ENCODE assay signal across 1 cellular context in genomic region chr2:215619022-215619958, GRCh38.
TF ChIP-seq lines count a peak whose summit lies in the region.

No MANE protein-coding gene starts in this region.

TF ChIP-seq in HEK293, 187 proteins besides CTCF, POLR2A, EP300 and RAD21 (continued from another document):
- TF ChIP-seq, protein P1, sequence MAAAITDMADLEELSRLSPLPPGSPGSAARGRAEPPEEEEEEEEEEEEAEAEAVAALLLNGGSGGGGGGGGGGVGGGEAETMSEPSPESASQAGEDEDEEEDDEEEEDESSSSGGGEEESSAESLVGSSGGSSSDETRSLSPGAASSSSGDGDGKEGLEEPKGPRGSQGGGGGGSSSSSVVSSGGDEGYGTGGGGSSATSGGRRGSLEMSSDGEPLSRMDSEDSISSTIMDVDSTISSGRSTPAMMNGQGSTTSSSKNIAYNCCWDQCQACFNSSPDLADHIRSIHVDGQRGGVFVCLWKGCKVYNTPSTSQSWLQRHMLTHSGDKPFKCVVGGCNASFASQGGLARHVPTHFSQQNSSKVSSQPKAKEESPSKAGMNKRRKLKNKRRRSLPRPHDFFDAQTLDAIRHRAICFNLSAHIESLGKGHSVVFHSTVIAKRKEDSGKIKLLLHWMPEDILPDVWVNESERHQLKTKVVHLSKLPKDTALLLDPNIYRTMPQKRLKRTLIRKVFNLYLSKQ (tag by site-specific recombination; IDR thresholded peaks at IDR 0.05; ENCODE audit: borderline replicate concordance), result no peak
- TF ChIP-seq ZNF324 (tag by site-specific recombination; IDR thresholded peaks at IDR 0.05) (no peak), ZNF48 (tag by site-specific recombination; IDR thresholded peaks at IDR 0.05) (no peak), ZXDB (tag by site-specific recombination; IDR thresholded peaks at IDR 0.05) (peak; percentile 62), ZNF768 (tag by site-specific recombination; IDR thresholded peaks at IDR 0.05) (no peak), ZNF302 (tag by site-specific recombination; IDR thresholded peaks at IDR 0.05; ENCODE audit: low read depth) (no peak), BCL11B (tag by site-specific recombination; IDR thresholded peaks at IDR 0.05; ENCODE audit: low read depth) (no peak), ZNF18 (tag by site-specific recombination; IDR thresholded peaks at IDR 0.05) (no peak), KLF1 (tag by site-specific recombination; IDR thresholded peaks at IDR 0.05) (no peak)
- TF ChIP-seq, protein P2, sequence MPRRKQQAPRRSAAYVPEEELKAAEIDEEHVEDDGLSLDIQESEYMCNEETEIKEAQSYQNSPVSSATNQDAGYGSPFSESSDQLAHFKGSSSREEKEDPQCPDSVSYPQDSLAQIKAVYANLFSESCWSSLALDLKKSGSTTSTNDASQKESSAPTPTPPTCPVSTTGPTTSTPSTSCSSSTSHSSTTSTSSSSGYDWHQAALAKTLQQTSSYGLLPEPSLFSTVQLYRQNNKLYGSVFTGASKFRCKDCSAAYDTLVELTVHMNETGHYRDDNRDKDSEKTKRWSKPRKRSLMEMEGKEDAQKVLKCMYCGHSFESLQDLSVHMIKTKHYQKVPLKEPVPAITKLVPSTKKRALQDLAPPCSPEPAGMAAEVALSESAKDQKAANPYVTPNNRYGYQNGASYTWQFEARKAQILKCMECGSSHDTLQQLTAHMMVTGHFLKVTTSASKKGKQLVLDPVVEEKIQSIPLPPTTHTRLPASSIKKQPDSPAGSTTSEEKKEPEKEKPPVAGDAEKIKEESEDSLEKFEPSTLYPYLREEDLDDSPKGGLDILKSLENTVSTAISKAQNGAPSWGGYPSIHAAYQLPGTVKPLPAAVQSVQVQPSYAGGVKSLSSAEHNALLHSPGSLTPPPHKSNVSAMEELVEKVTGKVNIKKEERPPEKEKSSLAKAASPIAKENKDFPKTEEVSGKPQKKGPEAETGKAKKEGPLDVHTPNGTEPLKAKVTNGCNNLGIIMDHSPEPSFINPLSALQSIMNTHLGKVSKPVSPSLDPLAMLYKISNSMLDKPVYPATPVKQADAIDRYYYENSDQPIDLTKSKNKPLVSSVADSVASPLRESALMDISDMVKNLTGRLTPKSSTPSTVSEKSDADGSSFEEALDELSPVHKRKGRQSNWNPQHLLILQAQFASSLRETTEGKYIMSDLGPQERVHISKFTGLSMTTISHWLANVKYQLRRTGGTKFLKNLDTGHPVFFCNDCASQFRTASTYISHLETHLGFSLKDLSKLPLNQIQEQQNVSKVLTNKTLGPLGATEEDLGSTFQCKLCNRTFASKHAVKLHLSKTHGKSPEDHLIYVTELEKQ (tag by site-specific recombination; IDR thresholded peaks at IDR 0.05; ENCODE audit: borderline replicate concordance), result peak; percentile 55; the same call in 1 of the 2 replicates
